ENCODE assay signal across 10 cellular contexts in genomic region chr3:42461762-42462161, GRCh38. TPM values are rescaled to one million over a fixed set of nuclear protein-coding genes. Genes with fewer than 3 reads are reported as not detected.
"Had no signal": no experiment of that assay in that cellular context is flagged by ENCODE, and none has a peak within 500 bp of the region (broad histone marks: within the 10 kb centered on the region; RNA-seq: fewer than 3 reads in every experiment).

No MANE protein-coding gene starts in this region.

- H3K4me2 ChIP-seq: KMS-11 had no signal

- H3K27ac ChIP-seq: HL-60, KMS-11 had no signal

- H3K4me3 ChIP-seq: K562 had no signal

- ATAC-seq: K562 had no signal

- H3K9ac ChIP-seq: KMS-11 had no signal

- DNase-seq: IMR-90, KBM-7, KG1 had no signal

- FAIRE-seq: HTR-8/SVneo, K562 had no signal

RNA-seq across cellular contexts. Expression of gene VIPR1, which starts 40.7 kb away (rescaled TPM):
- total RNA-seq: HT1080, IMR-90 had no signal
- polyA plus RNA-seq: IMR-90 had no signal

RNA-seq across cellular contexts. Expression of gene LYZL4, which starts 51.4 kb away (rescaled TPM):
- total RNA-seq: HT-29, HT1080, IMR-90, K562 had no signal
- polyA plus RNA-seq: IgD-negative memory B cell, IMR-90, K562 had no signal
